2 cellular contexts compared by ENCODE assay signal in the genomic region with DNA sequence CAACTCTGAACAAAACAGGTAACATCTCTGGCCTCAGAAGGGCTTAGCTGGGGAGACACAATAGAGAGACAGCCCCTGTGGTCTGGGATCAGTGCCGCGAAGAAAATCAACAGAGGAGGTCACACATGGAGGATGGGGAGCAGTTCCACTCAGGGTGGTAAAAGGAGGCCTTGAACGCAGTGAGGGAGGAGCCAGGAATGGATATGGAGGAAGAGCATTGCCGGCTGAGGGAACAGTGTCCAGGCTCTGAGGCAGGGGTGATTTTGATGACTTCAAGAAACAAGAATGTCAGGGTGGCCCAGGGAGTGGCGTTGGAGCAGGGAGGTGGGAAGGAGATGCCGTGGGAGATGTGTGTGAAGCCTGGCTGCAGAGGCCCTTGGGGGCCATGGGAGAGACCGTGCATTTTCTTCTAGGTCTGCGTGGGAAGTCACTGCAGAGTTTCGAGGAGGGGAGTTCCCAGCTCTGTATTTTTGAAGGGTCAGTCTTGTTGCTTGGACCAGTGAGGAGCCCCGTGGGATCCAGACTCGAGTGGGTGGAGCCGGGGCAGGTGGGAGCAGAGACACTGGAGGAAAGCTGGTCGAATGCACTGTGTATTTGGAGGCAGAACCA.
A peak's percentile ranks its signal among the peaks of the same experiment; 100 is the strongest.
TF ChIP-seq lines count a peak whose summit lies in the region.

No MANE protein-coding gene starts in this region.

TF ChIP-seq in A549, 52 proteins besides CTCF, POLR2A, EP300 and RAD21:
- TF ChIP-seq NR3C1 (IDR thresholded peaks at IDR 0.05) (no peak), ZSCAN20 (CRISPR knock-in tag; IDR thresholded peaks at IDR 0.05) (no peak)
- TF ChIP-seq, protein P1, sequence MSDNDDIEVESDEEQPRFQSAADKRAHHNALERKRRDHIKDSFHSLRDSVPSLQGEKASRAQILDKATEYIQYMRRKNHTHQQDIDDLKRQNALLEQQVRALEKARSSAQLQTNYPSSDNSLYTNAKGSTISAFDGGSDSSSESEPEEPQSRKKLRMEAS (IDR thresholded peaks at IDR 0.05): 0 out of 2 replicates have a peak, but pooled peaks have one; percentile 12

TF ChIP-seq in IMR-90, 13 proteins besides CTCF, POLR2A, EP300 and RAD21:
- TF ChIP-seq, protein P2, sequence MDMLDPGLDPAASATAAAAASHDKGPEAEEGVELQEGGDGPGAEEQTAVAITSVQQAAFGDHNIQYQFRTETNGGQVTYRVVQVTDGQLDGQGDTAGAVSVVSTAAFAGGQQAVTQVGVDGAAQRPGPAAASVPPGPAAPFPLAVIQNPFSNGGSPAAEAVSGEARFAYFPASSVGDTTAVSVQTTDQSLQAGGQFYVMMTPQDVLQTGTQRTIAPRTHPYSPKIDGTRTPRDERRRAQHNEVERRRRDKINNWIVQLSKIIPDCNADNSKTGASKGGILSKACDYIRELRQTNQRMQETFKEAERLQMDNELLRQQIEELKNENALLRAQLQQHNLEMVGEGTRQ (IDR thresholded peaks at IDR 0.05; ENCODE audit: low read depth, low read length): no peak
- TF ChIP-seq MAZ (IDR thresholded peaks at IDR 0.05; ENCODE audit: borderline replicate concordance, low read depth, low read length) (no peak), BHLHE40 (IDR thresholded peaks at IDR 0.05; ENCODE audit: low read depth, low read length) (no peak), MAFK (IDR thresholded peaks at IDR 0.05; ENCODE audit: low read depth, low read length) (no peak), RFX5 (IDR thresholded peaks at IDR 0.05; ENCODE audit: low read depth, low read length) (no peak), SMC3 (IDR thresholded peaks at IDR 0.05; ENCODE audit: low read depth, low read length) (no peak), CHD1 (IDR thresholded peaks at IDR 0.05; ENCODE audit: low read depth, low read length) (no peak), NFE2L2 (IDR thresholded peaks at IDR 0.05; ENCODE audit: low read depth, low read length) (no peak), RCOR1 (IDR thresholded peaks at IDR 0.05; ENCODE audit: insufficient replicate concordance, low read length) (no peak), CEBPB (IDR thresholded peaks at IDR 0.05; ENCODE audit: low read depth, low read length) (no peak), MXI1 (IDR thresholded peaks at IDR 0.05; ENCODE audit: borderline replicate concordance, low read depth, low read length) (no peak), FOS (IDR thresholded peaks at IDR 0.05; ENCODE audit: low read depth, low read length) (no peak)
- TF ChIP-seq, protein P3, sequence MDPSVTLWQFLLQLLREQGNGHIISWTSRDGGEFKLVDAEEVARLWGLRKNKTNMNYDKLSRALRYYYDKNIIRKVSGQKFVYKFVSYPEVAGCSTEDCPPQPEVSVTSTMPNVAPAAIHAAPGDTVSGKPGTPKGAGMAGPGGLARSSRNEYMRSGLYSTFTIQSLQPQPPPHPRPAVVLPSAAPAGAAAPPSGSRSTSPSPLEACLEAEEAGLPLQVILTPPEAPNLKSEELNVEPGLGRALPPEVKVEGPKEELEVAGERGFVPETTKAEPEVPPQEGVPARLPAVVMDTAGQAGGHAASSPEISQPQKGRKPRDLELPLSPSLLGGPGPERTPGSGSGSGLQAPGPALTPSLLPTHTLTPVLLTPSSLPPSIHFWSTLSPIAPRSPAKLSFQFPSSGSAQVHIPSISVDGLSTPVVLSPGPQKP (IDR thresholded peaks at IDR 0.05; ENCODE audit: borderline replicate concordance, low read depth, low read length): no peak
